ENCODE assay signal across 8 cellular contexts in genomic region chr3:134487406-134487805, GRCh38. TPM values are rescaled to one million over a fixed set of nuclear protein-coding genes. Genes with fewer than 3 reads are reported as not detected.
DNase-seq lines count a peak whose midpoint lies in the region; ATAC-seq and TF ChIP-seq lines count a peak whose summit lies in the region.

No MANE protein-coding gene starts in this region.

- DNase-seq in CD14-positive monocyte (ENCODE audit: low spot score): peak; percentile 55
- no peak for DNase-seq in SJCRH30
- peak in 2 of 3 donors; percentile 59 to 62 for DNase-seq in right cardiac atrium
- no peak for DNase-seq in esophagus squamous epithelium (lab: John Stamatoyannopoulos, UW)
- DNase-seq in central memory CD4-positive, alpha-beta T cell: no peak
- no peak for DNase-seq in dedifferentiated amniotic fluid mesenchymal stem cell (ENCODE audit: extremely low spot score)
- no peak for DNase-seq in NCI-H774 (lab: John Stamatoyannopoulos, UW)

- H3K36me3 ChIP-seq in SJCRH30 (no peaks in the 10 kb centered on the region), esophagus squamous epithelium (peaks cover 0 to 8% (median 0%) of the 10 kb centered on the region in 3 donors)

- H3K4me3 ChIP-seq in SJCRH30 (peak overlapping the region; percentile 86), right cardiac atrium (ENCODE audit: low read length) (peak overlapping the region; percentile 86), esophagus squamous epithelium (peak overlapping the region in 2 of 4 donors; percentile 86 to 88)

- H3K27me3 ChIP-seq in SJCRH30 (no peaks in the 10 kb centered on the region), right cardiac atrium (ENCODE audit: control insufficient read depth, insufficient read depth) (no peaks in the 10 kb centered on the region), esophagus squamous epithelium (no peaks in the 10 kb centered on the region)

- H3K9me3 ChIP-seq in SJCRH30 (replicated peaks) (no peaks in the 10 kb centered on the region), right cardiac atrium (ENCODE audit: control insufficient read depth, low read length) (no peaks in the 10 kb centered on the region), esophagus squamous epithelium (no peaks in the 10 kb centered on the region)

- H3K4me3 Mint-ChIP-seq in CD14-positive monocyte: peak overlapping the region; percentile 96

- H3K27ac ChIP-seq in SJCRH30 (no peak overlapping the region; the same call in 1 of the 2 replicates), right cardiac atrium (ENCODE audit: low read length) (no peak overlapping the region), esophagus squamous epithelium (peak overlapping the region in 2 of 4 donors; percentile 95 to 98)

- H3K27me3 Mint-ChIP-seq in CD14-positive monocyte (ENCODE audit: low read depth in 3 of 3): peaks cover 0 to 3% (median 0%) of the 10 kb centered on the region in 3 donors

- intact Hi-C loops in CD14-positive monocyte (cut with micrococcal nuclease) (loop anchor here (10.0 kb wide), 2 partner anchors 57 to 683 kb away; partner anchors contain the start of gene SRPRB (in 1 of the 2)), right cardiac atrium (cut with DNase I) (loop anchor here in 2 of 4 donors (10.0 kb wide), 1 partner anchor 273 kb away; no protein-coding TSS in a partner anchor), esophagus squamous epithelium (cut with DNase I) (loop anchor here (10.0 kb wide), 1 partner anchor 273 kb away; no protein-coding TSS in a partner anchor)

- peaks cover 4 to 8% of the 10 kb centered on the region in 2 donors for H3K36me3 Mint-ChIP-seq in CD14-positive monocyte

- ATAC-seq in GM21529 (IDR thresholded peaks at IDR 0.05; ENCODE audit: unreplicated experiment) (peak; percentile 32), right cardiac atrium (no peak)

- peaks cover 48% of the 10 kb centered on the region for H3K4me1 Mint-ChIP-seq in CD14-positive monocyte

- peak overlapping the region; percentile 96 to 100 (median 99) for H3K27ac Mint-ChIP-seq in CD14-positive monocyte

- H3K4me1 ChIP-seq in SJCRH30: peaks cover 4% of the 10 kb centered on the region; the same call in 1 of the 2 replicates
- H3K4me1 ChIP-seq in right cardiac atrium (ENCODE audit: control insufficient read depth, insufficient read depth, low read length): no peaks in the 10 kb centered on the region
- H3K4me1 ChIP-seq in esophagus squamous epithelium: peaks cover 15 to 52% (median 28%) of the 10 kb centered on the region in 3 donors

- 56% methylated on average over 5 of the region's 5 CpGs for WGBS in right cardiac atrium
- WGBS in esophagus squamous epithelium, 2 donors: 46 to 48% methylated on average over 5 of the region's 5 CpGs

- no peaks in the 10 kb centered on the region for H3K9me3 Mint-ChIP-seq in CD14-positive monocyte

- no peak for TF ChIP-seq CTCF in CD14-positive monocyte (IDR thresholded peaks at IDR 0.05)
- no peak for TF ChIP-seq CTCF in esophagus squamous epithelium (IDR thresholded peaks at IDR 0.05)

- TF ChIP-seq POLR2A in esophagus squamous epithelium (IDR thresholded peaks at IDR 0.05): no peak

RNA-seq across cellular contexts. Expression of gene CEP63, which starts 1.5 kb away (rescaled TPM):
- 10 to 100 TPM; 11.1 to 18.8 TPM for polyA plus RNA-seq in CD14-positive monocyte
- 22.8 and 36.1 TPM in 2 replicates for total RNA-seq in SJCRH30 (2014; rRNA removed; shearing (Covaris generic))
- total RNA-seq in right cardiac atrium: 10 to 100 TPM; 31.3 to 41.6 (median 39.4) TPM
- polyA plus RNA-seq in right cardiac atrium: 34.6 TPM
- 10 to 100 TPM in 3 of 4 donors, 1 to 10 TPM in 1; 7.7 to 18.1 (median 14.4) TPM for total RNA-seq in esophagus squamous epithelium

RNA-seq across cellular contexts. Expression of gene ANAPC13, which starts 1.6 kb away (rescaled TPM):
- polyA plus RNA-seq in CD14-positive monocyte (100 to 1,000 TPM in 1 of 2 donors, 10 to 100 TPM in 1; 92.4 to 102 TPM), right cardiac atrium (87.7 TPM)
- total RNA-seq in SJCRH30 (2014; rRNA removed; shearing (Covaris generic)): 70.1 and 76.2 TPM in 2 replicates
- total RNA-seq in right cardiac atrium (10 to 100 TPM; 75.6 to 95.8 (median 81.3) TPM), esophagus squamous epithelium (10 to 100 TPM; 20.7 to 38.7 (median 26.0) TPM)

Comparison
In these comparisons a context has a peak if more than half of its experiments do, and no peak if none do; other contexts are left out.
1. DNase-seq: peak in CD14-positive monocyte (single experiment) and right cardiac atrium (2 of 3); none in SJCRH30 (0 of 2), esophagus squamous epithelium (single experiment), central memory CD4-positive, alpha-beta T cell (single experiment), dedifferentiated amniotic fluid mesenchymal stem cell (single experiment) and NCI-H774 (single experiment).